Comparison of ENCODE assay signal across 16 cellular contexts in genomic region chr12:115163710-115164109, GRCh38.
A peak's percentile ranks its signal among the peaks of the same experiment; 100 is the strongest.
DNase-seq lines count a peak whose midpoint lies in the region; ATAC-seq and TF ChIP-seq lines count a peak whose summit lies in the region.
"Had no signal": no experiment of that assay in that cellular context is flagged by ENCODE, and none has a peak within 500 bp of the region (broad histone marks: within the 10 kb centered on the region; RNA-seq: fewer than 3 reads in every experiment).

No MANE protein-coding gene starts in this region.

- ATAC-seq in GM23338 (no peak), GM18498 (IDR thresholded peaks at IDR 0.05; ENCODE audit: unreplicated experiment) (no peak)

- H3K27me3 ChIP-seq in mesendoderm (ENCODE audit: insufficient read depth, low read length, poor library complexity) (no peaks in the 10 kb centered on the region), GM23338 (ENCODE audit: insufficient read depth) (no peaks in the 10 kb centered on the region)
- H3K27me3 ChIP-seq: SJCRH30 had no signal

- H2BK5ac ChIP-seq in mesendoderm (ENCODE audit: low read length): no peak overlapping the region

- H4K5ac ChIP-seq in mesendoderm (ENCODE audit: low read length): no peak overlapping the region

- peak overlapping the region; percentile 55 for H3K4ac ChIP-seq in mesendoderm (ENCODE audit: low read depth, low read length)

- no peaks in the 10 kb centered on the region for H4K20me1 ChIP-seq in GM23338 (replicated peaks; ENCODE audit: insufficient read depth)

- H3K4me3 ChIP-seq in mesendoderm (ENCODE audit: low read length) (no peak overlapping the region), GM23338 (no peak overlapping the region), lower leg skin (ENCODE audit: low read depth, poor library complexity, severe bottlenecking) (no peak overlapping the region)
- H3K4me3 ChIP-seq: SJCRH30 had no signal

- H3K9ac ChIP-seq in mesendoderm (ENCODE audit: low read length): no peak overlapping the region
- H3K9ac ChIP-seq: KMS-11 had no signal

- H3K23ac ChIP-seq in mesendoderm (ENCODE audit: low read length): no peak overlapping the region

- H3K9me2 ChIP-seq in GM23338 (ENCODE audit: insufficient read depth): no peaks in the 10 kb centered on the region

- no peak overlapping the region for H2BK120ac ChIP-seq in mesendoderm (ENCODE audit: low read depth, low read length)

- no peak overlapping the region for H3K27ac Mint-ChIP-seq in GM23338
- H3K27ac Mint-ChIP-seq: B cell; CD4-positive, alpha-beta T cell had no signal

- TF ChIP-seq CTCF in GM23338 (conservative IDR thresholded peaks at IDR 0.05; ENCODE audit: low read depth in 2 of 2) (no peak), lower leg skin (IDR thresholded peaks at IDR 0.05) (no peak)

- H2AK5ac ChIP-seq in mesendoderm (ENCODE audit: low read length): no peak overlapping the region

- no peaks in the 10 kb centered on the region for H3K79me1 ChIP-seq in mesendoderm (ENCODE audit: low read length)

- H3K18ac ChIP-seq in mesendoderm (ENCODE audit: low read length): no peak overlapping the region

- no peak overlapping the region for H3K4me3 Mint-ChIP-seq in GM23338
- H3K4me3 Mint-ChIP-seq: B cell; CD4-positive, alpha-beta T cell had no signal

- H3K4me2 ChIP-seq in mesendoderm (ENCODE audit: low read length): no peak overlapping the region
- H3K4me2 ChIP-seq in GM23338: no peak overlapping the region
- H3K4me2 ChIP-seq: KMS-11 had no signal

- H3K4me1 ChIP-seq in mesendoderm (ENCODE audit: control insufficient read depth, low read depth, low read length): peaks cover 11% of the 10 kb centered on the region
- 0 out of 2 replicates have a peak, but pooled peaks cover 3% of the 10 kb centered on the region for H3K4me1 ChIP-seq in GM23338 (ENCODE audit: insufficient read depth)
- H3K4me1 ChIP-seq: SJCRH30 had no signal

- no peaks in the 10 kb centered on the region for H3F3A ChIP-seq in GM23338 (replicated peaks; ENCODE audit: low read depth)

- H4K8ac ChIP-seq in mesendoderm (ENCODE audit: low read depth, low read length): no peak overlapping the region

- H3K27ac ChIP-seq in mesendoderm (ENCODE audit: low read depth, low read length) (no peak overlapping the region), GM23338 (ENCODE audit: low read depth) (no peak overlapping the region)
- H3K27ac ChIP-seq: KMS-11, RWPE1, SJCRH30 had no signal

- H3K36me3 Mint-ChIP-seq in GM23338 (ENCODE audit: low read depth): no peaks in the 10 kb centered on the region

- TF ChIP-seq POLR2A in lower leg skin (IDR thresholded peaks at IDR 0.05): no peak

- H2BK15ac ChIP-seq in mesendoderm (replicated peaks; ENCODE audit: low read depth): no peak overlapping the region

- H3K79me2 ChIP-seq in mesendoderm (ENCODE audit: control insufficient read depth, insufficient read depth, low read length): no peaks in the 10 kb centered on the region
- no peaks in the 10 kb centered on the region for H3K79me2 ChIP-seq in GM23338 (replicated peaks; ENCODE audit: insufficient read depth)

- no peaks in the 10 kb centered on the region for H3K9me3 Mint-ChIP-seq in GM23338

- no peak overlapping the region for H2AFZ ChIP-seq in GM23338

- intact Hi-C loops in lower leg skin (cut with DNase I; ENCODE audit: low total_unique reads): no loop called here

- 0 out of 3 replicates have a peak, but pooled peaks cover 3% of the 10 kb centered on the region for H3K4me1 Mint-ChIP-seq in GM23338
- H3K4me1 Mint-ChIP-seq: B cell had no signal

- H3K36me3 ChIP-seq in mesendoderm (ENCODE audit: control insufficient read depth, insufficient read depth, low read length) (no peaks in the 10 kb centered on the region), GM23338 (ENCODE audit: insufficient read depth) (no peaks in the 10 kb centered on the region)
- H3K36me3 ChIP-seq: SJCRH30 had no signal

- no peak overlapping the region for H3K56ac ChIP-seq in mesendoderm (ENCODE audit: low read length)

- no peaks in the 10 kb centered on the region for H3K27me3 Mint-ChIP-seq in GM23338 (ENCODE audit: insufficient read depth, low read depth, poor library complexity)
- H3K27me3 Mint-ChIP-seq: B cell; CD4-positive, alpha-beta T cell had no signal

- peak; percentile 96 for DNase-seq in DMS79 (lab: John Stamatoyannopoulos, UW)
- peak; percentile 79 for DNase-seq in NCI-H2029 (lab: John Stamatoyannopoulos, UW)
- DNase-seq in NCI-H82 treated with DMSO at 0.1 percent for 48 hours (lab: John Stamatoyannopoulos, UW; ENCODE audit: unreplicated experiment): peak; percentile 98
- DNase-seq in mesendoderm: peak; percentile 90
- no peak for DNase-seq in GM23338 (ENCODE audit: low spot score)
- DNase-seq in AG08395 (ENCODE audit: low spot score): no peak
- no peak for DNase-seq in lower leg skin (ENCODE audit: low spot score in 2 of 2)
- DNase-seq: ACHN; CD4-positive, alpha-beta T cell; H7; NCI-H1092 treated with DMSO at 0.1 percent for 48 hours; SJCRH30 had no signal

- no CpG with 5 or more reads among the region's 8 CpGs for WGBS in mesendoderm (ENCODE audit: extremely low coverage, insufficient coverage, low lambda C conversion rate)
- 81 to 83% methylated on average over 8 of the region's 8 CpGs for WGBS in lower leg skin, 2 donors

TF ChIP-seq in GM23338, 12 proteins besides CTCF, POLR2A, EP300 and RAD21:
- no peak for TF ChIP-seq JUNB (IDR thresholded peaks at IDR 0.05; ENCODE audit: unreplicated experiment)
- no peak for TF ChIP-seq ZNF114 (CRISPR knock-in tag; IDR thresholded peaks at IDR 0.05)
TF ChIP-seq in GM23338: peak in this region for 0.

Comparison
In these comparisons a context has a peak if more than half of its experiments do, and no peak if none do; other contexts are left out.
1. DNase-seq: peak in DMS79 (single experiment), NCI-H2029 (single experiment), NCI-H82 treated with DMSO at 0.1 percent for 48 hours (single experiment) and mesendoderm (single experiment); none in GM23338 (single experiment), AG08395 (single experiment) and lower leg skin (0 of 2).